20 cellular contexts compared by ENCODE assay signal in genomic region chr3:127951276-127951675, GRCh38. TPM values are rescaled to one million over a fixed set of nuclear protein-coding genes. Genes with fewer than 3 reads are reported as not detected.
DNase-seq lines count a peak whose midpoint lies in the region; ATAC-seq, FAIRE-seq and TF ChIP-seq lines count a peak whose summit lies in the region.
"Had no signal": no experiment of that assay in that cellular context is flagged by ENCODE, and none has a peak within 500 bp of the region (broad histone marks: within the 10 kb centered on the region; RNA-seq: fewer than 3 reads in every experiment).

No MANE protein-coding gene starts in this region.

- no TSS peak for BruUV-seq in mammary epithelial cell (replicated peaks; lab: Mats Ljungman, UMichigan)

- H3K4me1 ChIP-seq in mammary epithelial cell (ENCODE audit: insufficient read depth, low read length) (no peaks in the 10 kb centered on the region), SK-N-SH (ENCODE audit: control insufficient read depth in 1 of 2, insufficient read depth in 2 of 2, low read depth in 1 of 2, low read length in 1 of 2) (no peaks in the 10 kb centered on the region; a peak in 1 of 4 replicates)

- H3F3A ChIP-seq in SK-N-SH (replicated peaks; ENCODE audit: insufficient read depth) = no peaks in the 10 kb centered on the region

- dilution Hi-C loops in mammary epithelial cell (cut with HindIII; ENCODE audit: low sequenced_read_pairs) = no loop called here

- no peaks in the 10 kb centered on the region for H3K36me3 Mint-ChIP-seq in WTC11
- H3K36me3 Mint-ChIP-seq: activated CD8-positive, alpha-beta memory T cell treated with anti-CD3 and anti-CD28 coated beads, Interleukin-2, amount 10 ng/mL, durations not matched to agents 7 days and 5 days; natural killer cell had no signal

- peak; percentile 7 for DNase-seq in AG09309 (ENCODE audit: low read depth)
- peak; percentile 58 for DNase-seq in HT1080 (ENCODE audit: low read depth)
- DNase-seq in mammary epithelial cell = peak; percentile 37
- DNase-seq in kidney glomerular epithelial cell (lab: John Stamatoyannopoulos, UW) = peak; percentile 3
- no peak for DNase-seq in urothelium cell line (ENCODE audit: low spot score)
- DNase-seq in SK-N-SH = no peak
- DNase-seq in WTC11 (ENCODE audit: low spot score) = no peak
- DNase-seq: activated CD4-positive, alpha-beta T cell treated with anti-CD3 and anti-CD28 coated beads for 1 hour; activated CD8-positive, alpha-beta memory T cell treated with anti-CD3 and anti-CD28 coated beads, Interleukin-2, amount 10 ng/mL, durations not matched to agents 7 days and 5 days; activated effector memory CD4-positive, alpha-beta T cell treated with Interleukin-2 at 50 U/mL for 16 hours; Calu3; natural killer cell; NCI-H187 treated with DMSO at 0.1 percent for 48 hours; Right ventricle myocardium superior had no signal

- H4K20me1 ChIP-seq in mammary epithelial cell (ENCODE audit: insufficient read depth, low read length) = no peaks in the 10 kb centered on the region
- H4K20me1 ChIP-seq in SK-N-SH (ENCODE audit: insufficient read depth) = no peaks in the 10 kb centered on the region

- H3K27ac ChIP-seq in mammary epithelial cell (ENCODE audit: insufficient read depth, low read depth, low read length) = no peak overlapping the region
- no peak overlapping the region for H3K27ac ChIP-seq in SK-N-SH (ENCODE audit: low read depth in 2 of 2, low read length in 1 of 2)
- H3K27ac ChIP-seq: ascending aorta had no signal

- H3K36me3 ChIP-seq in mammary epithelial cell (ENCODE audit: insufficient read depth, low read length) = no peaks in the 10 kb centered on the region
- no peaks in the 10 kb centered on the region for H3K36me3 ChIP-seq in SK-N-SH (replicated peaks in 1 of 2; ENCODE audit: control insufficient read depth in 1 of 2, insufficient read depth in 2 of 2, low read length in 1 of 2)
- H3K36me3 ChIP-seq: ascending aorta had no signal

- H3K4me2 ChIP-seq in mammary epithelial cell (ENCODE audit: insufficient read depth, low read depth, low read length) (no peak overlapping the region), SK-N-SH (no peak overlapping the region)

- H3K9me2 ChIP-seq in SK-N-SH = no peaks in the 10 kb centered on the region

- no peak overlapping the region for H3K9ac ChIP-seq in mammary epithelial cell (ENCODE audit: insufficient read depth, low read length)
- H3K9ac ChIP-seq in SK-N-SH = no peak overlapping the region

- CTCF ChIA-PET in mammary epithelial cell (lab: Charles Lee; ENCODE audit: low non-redundant PET) (no interaction called here), SK-N-SH (lab: Yijun Ruan, JAX) (no interaction called here), WTC11 (lab: Charles Lee) (interaction anchor here (1.2 kb wide), 1 partner anchor 8 kb away, joined by 3 read pairs; no protein-coding TSS in a partner anchor)

- H3K79me2 ChIP-seq in mammary epithelial cell (ENCODE audit: insufficient read depth, low read length) = no peaks in the 10 kb centered on the region
- H3K79me2 ChIP-seq in SK-N-SH (ENCODE audit: insufficient read depth) = no peaks in the 10 kb centered on the region

- TF ChIP-seq CTCF in AG09309 (IDR thresholded peaks at IDR 0.05; ENCODE audit: control insufficient read depth, insufficient read depth, low read depth, low read length, missing control alignments) = no peak
- no peak for TF ChIP-seq CTCF in mammary epithelial cell (conservative IDR thresholded peaks at IDR 0.05 in 1 of 2, IDR thresholded peaks at IDR 0.05 in 1 of 2; ENCODE audit: extremely low read depth in 1 of 2, insufficient read depth in 1 of 2, low read depth in 1 of 2, low read length in 2 of 2)
- TF ChIP-seq CTCF in SK-N-SH (IDR thresholded peaks at IDR 0.05) = no peak
- no peak for TF ChIP-seq CTCF in WTC11 (IDR thresholded peaks at IDR 0.05)

- H3K27me3 ChIP-seq in mammary epithelial cell (ENCODE audit: insufficient read depth, low read length) = no peaks in the 10 kb centered on the region
- H3K27me3 ChIP-seq in SK-N-SH (ENCODE audit: insufficient read depth) = no peaks in the 10 kb centered on the region; the same call in 1 of the 2 replicates
- H3K27me3 ChIP-seq: ascending aorta had no signal

- no peak for ATAC-seq in GM18517 (IDR thresholded peaks at IDR 0.05; ENCODE audit: unreplicated experiment)
- ATAC-seq in WTC11 = no peak
- ATAC-seq: activated CD8-positive, alpha-beta memory T cell treated with anti-CD3 and anti-CD28 coated beads, Interleukin-2, amount 10 ng/mL, durations not matched to agents 7 days and 5 days; HepG2; natural killer cell had no signal

- FAIRE-seq in urothelium cell line (lab: Jason Lieb, UNC) = no peak
- FAIRE-seq: HepG2 had no signal

- H2AFZ ChIP-seq in mammary epithelial cell (ENCODE audit: low read depth, low read length) = no peak overlapping the region
- no peak overlapping the region for H2AFZ ChIP-seq in SK-N-SH (ENCODE audit: low read depth)

- intact Hi-C loops in mammary epithelial cell (cut with micrococcal nuclease) = no loop called here

- no peak for TF ChIP-seq RAD21 in SK-N-SH (IDR thresholded peaks at IDR 0.05; ENCODE audit: low read length)

- H3K9me3 ChIP-seq in mammary epithelial cell (replicated peaks; ENCODE audit: insufficient read depth, low read length) (no peaks in the 10 kb centered on the region), SK-N-SH (no peaks in the 10 kb centered on the region)
- H3K9me3 ChIP-seq: ascending aorta had no signal

- in situ Hi-C loops in mammary epithelial cell (cut with MboI; ENCODE audit: low sequenced_read_pairs in 2 of 2) = loop anchor here in 1 of 2 donors (25.0 kb wide), 1 partner anchor 264 kb away; no protein-coding TSS in a partner anchor

- no peak overlapping the region for H3K27ac Mint-ChIP-seq in WTC11
- H3K27ac Mint-ChIP-seq: activated CD8-positive, alpha-beta memory T cell treated with anti-CD3 and anti-CD28 coated beads, Interleukin-2, amount 10 ng/mL, durations not matched to agents 7 days and 5 days; natural killer cell had no signal

- H3K4me3 ChIP-seq in AG09309 (ENCODE audit: control insufficient read depth, low read depth, low read length) (no peak overlapping the region), mammary epithelial cell (replicated peaks in 1 of 3; ENCODE audit: insufficient read depth in 1 of 3, low read depth in 2 of 3, low read length in 3 of 3) (no peak overlapping the region), SK-N-SH (ENCODE audit: low read depth in 2 of 2, low read length in 1 of 2) (no peak overlapping the region)
- H3K4me3 ChIP-seq: ascending aorta had no signal

- TF ChIP-seq EP300 in SK-N-SH (IDR thresholded peaks at IDR 0.05; ENCODE audit: borderline replicate concordance in 1 of 2, low read depth in 1 of 2, low read length in 1 of 2) = no peak

- no peaks in the 10 kb centered on the region for H3K4me1 Mint-ChIP-seq in WTC11
- H3K4me1 Mint-ChIP-seq: activated CD8-positive, alpha-beta memory T cell treated with anti-CD3 and anti-CD28 coated beads, Interleukin-2, amount 10 ng/mL, durations not matched to agents 7 days and 5 days; natural killer cell had no signal

- H3K27me3 Mint-ChIP-seq in WTC11 (ENCODE audit: low read depth) = no peaks in the 10 kb centered on the region

- POLR2A ChIA-PET in SK-N-SH (lab: Yijun Ruan, JAX) (no interaction called here), WTC11 (lab: Charles Lee) (no interaction called here)

- no peaks in the 10 kb centered on the region for H3K9me3 Mint-ChIP-seq in WTC11
- H3K9me3 Mint-ChIP-seq: natural killer cell had no signal

- 100% methylated on average over 1 of the region's 1 CpG for WGBS in mammary epithelial cell (ENCODE audit: low coverage, missing lambda C conversion rate)
- 82% methylated on average over 1 of the region's 1 CpG for WGBS in SK-N-SH (ENCODE audit: low lambda C conversion rate)

- H3K4me3 Mint-ChIP-seq in WTC11 = no peak overlapping the region
- H3K4me3 Mint-ChIP-seq: activated CD8-positive, alpha-beta memory T cell treated with anti-CD3 and anti-CD28 coated beads, Interleukin-2, amount 10 ng/mL, durations not matched to agents 7 days and 5 days; natural killer cell had no signal

TF ChIP-seq in SK-N-SH, 30 proteins besides CTCF, POLR2A, EP300 and RAD21 (continues in another document):
- TF ChIP-seq EZH2phosphoT487 (IDR thresholded peaks at IDR 0.05; ENCODE audit: borderline replicate concordance, low read depth) (no peak), NFIC (IDR thresholded peaks at IDR 0.05; ENCODE audit: borderline replicate concordance) (no peak), NRF1 (IDR thresholded peaks at IDR 0.05; ENCODE audit: low read depth, low read length) (no peak), YY1 (IDR thresholded peaks at IDR 0.05; ENCODE audit: low read depth) (no peak), POLR2AphosphoS5 (IDR thresholded peaks at IDR 0.05; ENCODE audit: low read depth, low read length) (no peak), TAF1 (IDR thresholded peaks at IDR 0.05; ENCODE audit: borderline replicate concordance, low read depth, low read length) (no peak)

TF ChIP-seq in WTC11, 78 proteins besides CTCF, POLR2A, EP300 and RAD21 (continues in another document):
- TF ChIP-seq RORB (CRISPR knock-in tag; IDR thresholded peaks at IDR 0.05) = no peak
- TF ChIP-seq ELF4 (CRISPR knock-in tag; IDR thresholded peaks at IDR 0.05; ENCODE audit: low read depth) = no peak
- no peak for TF ChIP-seq CREB1 (CRISPR knock-in tag; IDR thresholded peaks at IDR 0.05)
- TF ChIP-seq ZNF425 (CRISPR knock-in tag; conservative IDR thresholded peaks at IDR 0.05) = no peak
- no peak for TF ChIP-seq NFYB (CRISPR knock-in tag; conservative IDR thresholded peaks at IDR 0.05; ENCODE audit: low read depth)

RNA-seq across cellular contexts. Expression of gene KBTBD12, which starts 36.2 kb away (rescaled TPM):
- not detected in 2 replicates for total RNA-seq in HT1080 (2014; rRNA removed; shearing (Covaris generic))
- polyA plus RNA-seq in HT1080 (2015; cell fraction: cytosol; rRNA removed) = not detected in 2 replicates
- polyA plus RNA-seq in HT1080 (2015; cell fraction: nucleus; rRNA removed) = not detected in 2 replicates
- not detected for total RNA-seq in mammary epithelial cell
- polyA plus RNA-seq in mammary epithelial cell = not detected
- not detected for polyA minus RNA-seq in mammary epithelial cell
- not detected in 2 replicates for polyA plus RNA-seq in SK-N-SH (2012; rRNA removed)
- not detected in 2 replicates for polyA plus RNA-seq in SK-N-SH (2012; cell fraction: cytosol; rRNA removed)
- not detected in 2 replicates for polyA plus RNA-seq in SK-N-SH (2012; cell fraction: nucleus; rRNA removed)
- total RNA-seq in WTC11 (2021) = 0.22 to 0.66 TPM (median 0.30 TPM) in 3 replicates
- total RNA-seq: activated CD8-positive, alpha-beta memory T cell treated with anti-CD3 and anti-CD28 coated beads, Interleukin-2, amount 10 ng/mL, durations not matched to agents 7 days and 5 days; fibroblast of villous mesenchyme; HepG2; NCI-H460; T-helper 2 cell treated with Interferon-gamma antibody and Interleukin-4, amounts not matched to agents 100 ng/mL and 5 ng/mL, for 36 hours had no signal
- polyA plus RNA-seq: HepG2 had no signal

Comparison
In these comparisons a context has a peak if more than half of its experiments do, and no peak if none do; other contexts are left out.
1. DNase-seq: peak in AG09309 (single experiment), HT1080 (single experiment), mammary epithelial cell (single experiment) and kidney glomerular epithelial cell (single experiment); none in urothelium cell line (single experiment), SK-N-SH (single experiment) and WTC11 (single experiment).